In genomic region chr20:32828029-32828666, GRCh38 we compare ENCODE assay signal across 13 cellular contexts. TPM values are rescaled to one million over a fixed set of nuclear protein-coding genes. Genes with fewer than 3 reads are reported as not detected.
A peak's percentile ranks its signal among the peaks of the same experiment; 100 is the strongest.
DNase-seq lines count a peak whose midpoint lies in the region; ATAC-seq and TF ChIP-seq lines count a peak whose summit lies in the region.
"Had no signal": no experiment of that assay in that cellular context is flagged by ENCODE, and none has a peak within 500 bp of the region (broad histone marks: within the 10 kb centered on the region; RNA-seq: fewer than 3 reads in every experiment).

No MANE protein-coding gene starts in this region.

- H3K27me3 Mint-ChIP-seq in CD8-positive, alpha-beta memory T cell, result peaks cover 0 to 3% of the 10 kb centered on the region in 2 donors
- no peaks in the 10 kb centered on the region for H3K27me3 Mint-ChIP-seq in central memory CD8-positive, alpha-beta T cell
- H3K27me3 Mint-ChIP-seq in naive thymus-derived CD4-positive, alpha-beta T cell, result no peaks in the 10 kb centered on the region
- H3K27me3 Mint-ChIP-seq: naive B cell had no signal

- no peak overlapping the region for H4K5ac ChIP-seq in IMR-90 (ENCODE audit: low read depth, low read length)

- no peak overlapping the region for H4K8ac ChIP-seq in IMR-90 (ENCODE audit: low read depth in 2 of 2, low read length in 2 of 2)

- H3K27me3 ChIP-seq in CD8-positive, alpha-beta memory T cell (ENCODE audit: insufficient read depth, low read length, poor library complexity, severe bottlenecking), result no peaks in the 10 kb centered on the region
- H3K27me3 ChIP-seq in IMR-90 (ENCODE audit: control insufficient read depth, insufficient read depth, low read length), result no peaks in the 10 kb centered on the region
- no peaks in the 10 kb centered on the region for H3K27me3 ChIP-seq in naive thymus-derived CD4-positive, alpha-beta T cell (ENCODE audit: control insufficient read depth in 2 of 2, insufficient read depth in 2 of 2, low read length in 2 of 2)
- no peaks in the 10 kb centered on the region for H3K27me3 ChIP-seq in transverse colon
- H3K27me3 ChIP-seq: colonic mucosa, tibial artery had no signal

- H3K4me3 Mint-ChIP-seq in CD8-positive, alpha-beta memory T cell, result peak overlapping the region in 3 of 7 donors; percentile 1 to 16 (median 10)
- no peak overlapping the region for H3K4me3 Mint-ChIP-seq in central memory CD8-positive, alpha-beta T cell
- H3K4me3 Mint-ChIP-seq in naive thymus-derived CD4-positive, alpha-beta T cell, result peak overlapping the region in 7 of 10 donors; percentile 7 to 70 (median 23)
- H3K4me3 Mint-ChIP-seq: naive B cell had no signal

- no peak overlapping the region for H3K27ac ChIP-seq in CD8-positive, alpha-beta memory T cell (ENCODE audit: low read depth, low read length)
- H3K27ac ChIP-seq in IMR-90 (ENCODE audit: insufficient read depth, low read length) (no peak overlapping the region), transverse colon (peak overlapping the region in 2 of 4 donors; percentile 42 to 57), caudate nucleus (ENCODE audit: low read depth, low read length) (no peak overlapping the region)
- peak overlapping the region; percentile 16 for H3K27ac ChIP-seq in naive thymus-derived CD4-positive, alpha-beta T cell (ENCODE audit: low read depth, low read length)
- H3K27ac ChIP-seq: colonic mucosa had no signal

- in situ Hi-C loops in IMR-90 (cut with MboI; ENCODE audit: low sequenced_read_pairs), result no loop called here
- in situ Hi-C loops in transverse colon (cut with MboI; ENCODE audit: low pct_ligation_motif_present in 1 of 4, low pct_unique_long_range_greater_than_20kb in 1 of 4, low sequenced_read_pairs in 3 of 4), result no loop called here

- peak overlapping the region; percentile 15 to 84 (median 50) for H3K27ac Mint-ChIP-seq in CD8-positive, alpha-beta memory T cell
- peak overlapping the region; percentile 4 for H3K27ac Mint-ChIP-seq in central memory CD8-positive, alpha-beta T cell (ENCODE audit: low read depth)
- peak overlapping the region; percentile 53 to 86 (median 73) for H3K27ac Mint-ChIP-seq in naive thymus-derived CD4-positive, alpha-beta T cell

- H2BK5ac ChIP-seq in IMR-90 (ENCODE audit: low read depth, low read length, poor library complexity, severe bottlenecking), result no peak overlapping the region

- TF ChIP-seq RAD21 in IMR-90 (IDR thresholded peaks at IDR 0.05; ENCODE audit: low read length), result no peak

- H4K20me1 ChIP-seq in IMR-90 (ENCODE audit: insufficient read depth, low read length), result peaks cover 82% of the 10 kb centered on the region

- H3K56ac ChIP-seq in IMR-90 (ENCODE audit: extremely low read depth, insufficient read depth, low read length), result no peak overlapping the region

- intact Hi-C loops in IMR-90 (cut with micrococcal nuclease), result no loop called here
- intact Hi-C loops in naive thymus-derived CD4-positive, alpha-beta T cell (cut with micrococcal nuclease), result loop anchor here in 1 of 2 donors (1.0 kb wide), 1 partner anchor 8 kb away; no protein-coding TSS in a partner anchor
- intact Hi-C loops in transverse colon (cut with DNase I; ENCODE audit: low total_unique reads), result no loop called here

- no peak overlapping the region for H3K9ac ChIP-seq in IMR-90 (ENCODE audit: low read depth, low read length)

- no peak overlapping the region for H3K4ac ChIP-seq in IMR-90 (ENCODE audit: low read depth, low read length)

- H3K4me3 ChIP-seq in CD8-positive, alpha-beta memory T cell (ENCODE audit: low read length), result no peak overlapping the region
- no peak overlapping the region for H3K4me3 ChIP-seq in IMR-90 (ENCODE audit: insufficient read depth, low read depth, low read length)
- no peak overlapping the region for H3K4me3 ChIP-seq in naive thymus-derived CD4-positive, alpha-beta T cell (ENCODE audit: low read length)
- no peak overlapping the region for H3K4me3 ChIP-seq in transverse colon
- H3K4me3 ChIP-seq: colonic mucosa, tibial artery had no signal

- peaks cover 52 to 83% (median 65%) of the 10 kb centered on the region in 3 donors for H3K4me1 Mint-ChIP-seq in CD8-positive, alpha-beta memory T cell
- peaks cover 52% of the 10 kb centered on the region for H3K4me1 Mint-ChIP-seq in central memory CD8-positive, alpha-beta T cell
- H3K4me1 Mint-ChIP-seq in naive thymus-derived CD4-positive, alpha-beta T cell, result peaks cover 40 to 91% (median 84%) of the 10 kb centered on the region in 7 donors

- no peaks in the 10 kb centered on the region for H3K9me3 ChIP-seq in CD8-positive, alpha-beta memory T cell (ENCODE audit: low read length)
- no peaks in the 10 kb centered on the region for H3K9me3 ChIP-seq in IMR-90 (ENCODE audit: control insufficient read depth, insufficient read depth, low read length)
- no peaks in the 10 kb centered on the region for H3K9me3 ChIP-seq in naive thymus-derived CD4-positive, alpha-beta T cell (ENCODE audit: control insufficient read depth in 2 of 3, low read length in 3 of 3)
- H3K9me3 ChIP-seq in transverse colon, result no peaks in the 10 kb centered on the region
- H3K9me3 ChIP-seq: colonic mucosa, tibial artery had no signal

- no peaks in the 10 kb centered on the region for H3K9me3 Mint-ChIP-seq in CD8-positive, alpha-beta memory T cell
- H3K9me3 Mint-ChIP-seq in central memory CD8-positive, alpha-beta T cell, result no peaks in the 10 kb centered on the region
- no peaks in the 10 kb centered on the region for H3K9me3 Mint-ChIP-seq in naive thymus-derived CD4-positive, alpha-beta T cell
- H3K9me3 Mint-ChIP-seq: naive B cell had no signal

- H2BK15ac ChIP-seq in IMR-90 (ENCODE audit: low read depth, low read length), result no peak overlapping the region

- peaks cover 18% of the 10 kb centered on the region for H3K36me3 ChIP-seq in CD8-positive, alpha-beta memory T cell (ENCODE audit: insufficient read depth, low read length)
- H3K36me3 ChIP-seq in IMR-90 (ENCODE audit: control insufficient read depth, insufficient read depth, low read length) (peaks cover 26% of the 10 kb centered on the region), transverse colon (peaks cover 0 to 16% (median 6%) of the 10 kb centered on the region in 4 donors)
- peaks cover 5 to 22% (median 7%) of the 10 kb centered on the region in 3 experiments for H3K36me3 ChIP-seq in naive thymus-derived CD4-positive, alpha-beta T cell (ENCODE audit: control insufficient read depth in 2 of 3, insufficient read depth in 3 of 3, low read length in 3 of 3)

- no peak overlapping the region for H3K23ac ChIP-seq in IMR-90 (ENCODE audit: low read depth, low read length)

- no peak for DNase-seq in CD8-positive, alpha-beta memory T cell
- DNase-seq in IMR-90 (peak; percentile 56), transverse colon (no peak), GM10266 (ENCODE audit: extremely low spot score) (no peak), caudate nucleus (lab: John Stamatoyannopoulos, UW) (no peak)
- DNase-seq in central memory CD8-positive, alpha-beta T cell (ENCODE audit: low spot score in 2 of 2), result no peak
- no peak for DNase-seq in naive thymus-derived CD4-positive, alpha-beta T cell
- no peak for DNase-seq in stimulated activated CD4-positive, alpha-beta T cell treated with anti-CD3 and anti-CD28 coated beads, Interleukin-12 subunit alpha, Interleukin-12 subunit beta, amount 100 ng/mL, for 4 hours
- DNase-seq: colonic mucosa; naive B cell; stimulated activated CD4-positive, alpha-beta T cell treated with anti-CD3 and anti-CD28 coated beads, Interleukin-4, amount 100 ng/mL, for 1 hour; T-helper 2 cell; tibial artery had no signal

- H3K4me2 ChIP-seq in IMR-90 (ENCODE audit: low read depth, low read length), result peak overlapping the region; percentile 47; the same call in 1 of the 2 replicates

- dilution Hi-C loops in IMR-90 (cut with HindIII; ENCODE audit: low sequenced_read_pairs, unreplicated experiment), result no loop called here

- peak; percentile 28; the same call in 1 of the 2 replicates for ATAC-seq in IMR-90 (ENCODE audit: low read depth)
- no peak for ATAC-seq in central memory CD8-positive, alpha-beta T cell (replicated peaks; ENCODE audit: extremely low read depth, poor library complexity, severe bottlenecking)
- ATAC-seq in naive thymus-derived CD4-positive, alpha-beta T cell, result no peak

- no peak overlapping the region for H3K18ac ChIP-seq in IMR-90 (ENCODE audit: low read depth, low read length)

- no peak for TF ChIP-seq EP300 in transverse colon (IDR thresholded peaks at IDR 0.05; ENCODE audit: low read depth)

- BruUV-seq in IMR-90 (replicated peaks; lab: Mats Ljungman, UMichigan), result no TSS peak

- no peak overlapping the region for H2AFZ ChIP-seq in IMR-90 (replicated peaks; ENCODE audit: low read length, poor library complexity)

- CTCF ChIA-PET in CD8-positive, alpha-beta memory T cell (lab: Charles Lee), result interaction anchor here (1.8 kb wide), 1 partner anchor 8 kb away, joined by 5 read pairs; the partner anchor contains the start of gene MAPRE1
- CTCF ChIA-PET in IMR-90 (lab: Yijun Ruan, JAX), result interaction anchor here (1.7 kb wide), 1 partner anchor 38 kb away, joined by 6 read pairs; no protein-coding TSS in a partner anchor
- CTCF ChIA-PET in naive thymus-derived CD4-positive, alpha-beta T cell (lab: Charles Lee), result interaction anchor here (1.2 kb wide), 1 partner anchor 9 kb away, joined by 3 read pairs; no protein-coding TSS in a partner anchor

- no peak overlapping the region for H2BK20ac ChIP-seq in IMR-90 (ENCODE audit: low read depth, low read length)

- no peak overlapping the region for H2AK5ac ChIP-seq in IMR-90 (ENCODE audit: low read depth, low read length)

- H3K4me1 ChIP-seq in CD8-positive, alpha-beta memory T cell (ENCODE audit: insufficient read depth, low read length), result peaks cover 38% of the 10 kb centered on the region
- H3K4me1 ChIP-seq in IMR-90 (ENCODE audit: control insufficient read depth, insufficient read depth, low read length) (peaks cover 28% of the 10 kb centered on the region), transverse colon (peaks cover 14 to 53% (median 16%) of the 10 kb centered on the region in 4 donors)
- peaks cover 10 to 44% of the 10 kb centered on the region in 2 donors for H3K4me1 ChIP-seq in naive thymus-derived CD4-positive, alpha-beta T cell (ENCODE audit: control insufficient read depth in 2 of 2, insufficient read depth in 2 of 2, low read length in 2 of 2)
- H3K4me1 ChIP-seq: colonic mucosa had no signal

- no peak overlapping the region for H2AK9ac ChIP-seq in IMR-90 (replicated peaks; ENCODE audit: low read depth, low read length, poor library complexity)

- H3K9me1 ChIP-seq in IMR-90 (ENCODE audit: insufficient read depth, low read length), result peaks cover 16% of the 10 kb centered on the region; the same call in 1 of the 2 replicates

- TF ChIP-seq CTCF in IMR-90 (conservative IDR thresholded peaks at IDR 0.05; ENCODE audit: low read depth, low read length), result no peak
- TF ChIP-seq CTCF in transverse colon (IDR thresholded peaks at IDR 0.05), result no peak
- no peak for TF ChIP-seq CTCF in GM10266 (IDR thresholded peaks at IDR 0.05; ENCODE audit: control insufficient read depth, insufficient read depth, low read depth, missing control alignments)

- POLR2A ChIA-PET in CD8-positive, alpha-beta memory T cell (lab: Charles Lee), result no interaction called here
- POLR2A ChIA-PET in IMR-90 (lab: Charles Lee; ENCODE audit: unreplicated experiment), result no interaction called here
- POLR2A ChIA-PET in naive thymus-derived CD4-positive, alpha-beta T cell (lab: Charles Lee), result interaction anchor here (1.2 kb wide), 1 partner anchor 8 kb away, joined by 5 read pairs; the partner anchor contains the start of gene MAPRE1

- peaks cover 10 to 72% (median 14%) of the 10 kb centered on the region in 3 donors for H3K36me3 Mint-ChIP-seq in CD8-positive, alpha-beta memory T cell
- H3K36me3 Mint-ChIP-seq in central memory CD8-positive, alpha-beta T cell (ENCODE audit: insufficient read depth), result peaks cover 70% of the 10 kb centered on the region
- peaks cover 6 to 35% (median 28%) of the 10 kb centered on the region in 5 donors for H3K36me3 Mint-ChIP-seq in naive thymus-derived CD4-positive, alpha-beta T cell

- no CpG with 5 or more reads among the region's 4 CpGs for WGBS in IMR-90 (ENCODE audit: extremely low coverage in 2 of 2, insufficient read length in 1 of 2), 2 experiments
- WGBS in transverse colon (ENCODE audit: low coverage in 1 of 2), 2 donors, result 77 to 95% methylated on average over 3 to 4 of the region's 4 CpGs

- TF ChIP-seq POLR2A in IMR-90 (IDR thresholded peaks at IDR 0.05; ENCODE audit: low read depth, low read length) (no peak), transverse colon (IDR thresholded peaks at IDR 0.05) (no peak)

- no peak overlapping the region for H2BK120ac ChIP-seq in IMR-90 (ENCODE audit: low read depth, low read length)

- no peak overlapping the region for H3K14ac ChIP-seq in IMR-90 (replicated peaks; ENCODE audit: low read depth, low read length)

- peaks cover 7 to 62% of the 10 kb centered on the region in 2 experiments; a peak in 3 of 4 replicates for H3K79me1 ChIP-seq in IMR-90 (ENCODE audit: low read depth in 1 of 2, low read length in 2 of 2)

- H4K91ac ChIP-seq in IMR-90 (ENCODE audit: insufficient read depth, low read depth, low read length), result no peak overlapping the region

RNA-seq across cellular contexts. Expression of gene MAPRE1, which starts 8.4 kb away (rescaled TPM):
- total RNA-seq in CD8-positive, alpha-beta memory T cell, result 100 to 1,000 TPM; 154 to 159 TPM
- polyA plus RNA-seq in CD8-positive, alpha-beta memory T cell, result 96.3 TPM
- total RNA-seq in IMR-90 (2012; rRNA removed), result 82.6 and 205 TPM in 2 replicates
- polyA plus RNA-seq in IMR-90 (2012; rRNA removed), result 87.8 and 107 TPM in 2 replicates
- polyA plus RNA-seq in IMR-90 (2012; cell fraction: cytosol; rRNA removed), result 18.3 and 35.9 TPM in 2 replicates
- 5.9 and 31.1 TPM in 2 replicates for polyA plus RNA-seq in IMR-90 (2012; cell fraction: nucleus; rRNA removed; ENCODE audit: low replicate concordance)
- total RNA-seq in naive thymus-derived CD4-positive, alpha-beta T cell, result 100 to 1,000 TPM in 3 of 5 experiments, 10 to 100 TPM in 2; 83.0 to 118 (median 107) TPM
- polyA plus RNA-seq in naive thymus-derived CD4-positive, alpha-beta T cell, result 100 to 1,000 TPM in 1 of 2 donors, 10 to 100 TPM in 1; 91.3 to 105 TPM
- total RNA-seq in transverse colon, result 10 to 100 TPM; 30.3 to 66.8 (median 60.5) TPM

RNA-seq across cellular contexts. Expression of gene EFCAB8, which starts 30.6 kb away (rescaled TPM):
- total RNA-seq in CD8-positive, alpha-beta memory T cell, result under 1 TPM; 0.35 to 0.69 TPM
- polyA plus RNA-seq in CD8-positive, alpha-beta memory T cell, result not detected
- total RNA-seq in IMR-90 (2012; rRNA removed) (not detected in 2 replicates), transverse colon (under 1 TPM in 1 of 4 donors, not detected in 3; 0.14 TPM)
- polyA plus RNA-seq in IMR-90 (2012; rRNA removed), result 0.03 TPM in 1 of 2 replicates, not detected in the other
- polyA plus RNA-seq in IMR-90 (2012; cell fraction: cytosol; rRNA removed), result not detected in 2 replicates
- polyA plus RNA-seq in IMR-90 (2012; cell fraction: nucleus; rRNA removed; ENCODE audit: low replicate concordance), result 0.02 and 0.16 TPM in 2 replicates
- total RNA-seq in naive thymus-derived CD4-positive, alpha-beta T cell, result 1 to 10 TPM in 3 of 5 experiments, under 1 TPM in 2; 0.46 to 2.8 (median 2.0) TPM
- under 1 TPM in 1 of 2 donors, not detected in 1; 0.12 TPM for polyA plus RNA-seq in naive thymus-derived CD4-positive, alpha-beta T cell

Comparison
In these comparisons a context has a peak if more than half of its experiments do, and no peak if none do; other contexts are left out.
1. H3K27ac Mint-ChIP-seq: peak in every context shown above with its lines; median percentile 73 in naive thymus-derived CD4-positive, alpha-beta T cell; 50 in CD8-positive, alpha-beta memory T cell; 4 in central memory CD8-positive, alpha-beta T cell.